ENCODE assay signal across 1 cellular context in the genomic region with DNA sequence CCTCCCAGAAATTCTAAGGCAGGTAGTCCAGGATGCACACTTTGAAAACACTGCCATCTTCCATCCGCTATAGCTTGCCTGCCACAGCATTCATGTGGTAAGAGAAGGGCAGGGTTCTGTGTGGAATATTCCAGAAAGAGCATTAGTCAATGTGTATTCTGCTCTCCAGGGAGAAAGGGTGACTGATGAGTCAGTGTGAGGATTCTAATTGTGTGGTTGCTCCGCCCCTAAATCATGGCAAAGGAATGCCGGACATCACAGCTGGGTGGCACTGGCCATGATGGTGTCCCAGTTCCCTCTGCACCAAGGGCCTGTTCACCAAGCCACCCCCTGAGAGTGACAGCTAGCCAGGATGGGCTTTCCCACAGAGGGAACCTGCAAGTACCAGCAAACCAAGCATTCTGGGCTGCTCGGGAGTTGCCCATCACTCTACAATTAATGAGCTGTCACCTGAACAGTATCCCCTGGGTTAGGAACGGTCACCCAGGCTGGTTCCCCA.
TF ChIP-seq lines count a peak whose summit lies in the region.

No MANE protein-coding gene starts in this region.

TF ChIP-seq in HCT116, 20 proteins besides CTCF, POLR2A, EP300 and RAD21 (continued from another document):
- no peak for TF ChIP-seq REST (IDR thresholded peaks at IDR 0.05; ENCODE audit: low read depth)
- TF ChIP-seq EZH2phosphoT487 (IDR thresholded peaks at IDR 0.05; ENCODE audit: borderline replicate concordance), result no peak
- TF ChIP-seq SRF (IDR thresholded peaks at IDR 0.05; ENCODE audit: low read depth), result no peak
- TF ChIP-seq ELF1 (IDR thresholded peaks at IDR 0.05; ENCODE audit: borderline replicate concordance, low read depth), result no peak
TF ChIP-seq in HCT116: peak in this region for 6.
